In genomic region chrX:139158256-139158655, GRCh38 we compare ENCODE assay signal across 19 cellular contexts.
"Had no signal": no experiment of that assay in that cellular context is flagged by ENCODE, and none has a peak within 500 bp of the region (broad histone marks: within the 10 kb centered on the region; RNA-seq: fewer than 3 reads in every experiment).

No MANE protein-coding gene starts in this region.

- ATAC-seq: activated CD8-positive, alpha-beta T cell treated with anti-CD3 and anti-CD28 coated beads for 36 hours; activated naive CD8-positive, alpha-beta T cell treated with anti-CD3 and anti-CD28 coated beads, Interleukin-2, amount 50 U/mL, for 24 hours; activated T-cell treated with anti-CD3 and anti-CD28 coated beads, Interleukin-2, amount 50 U/mL, for 72 hours; heart left ventricle; mucosa of descending colon; natural killer cell treated with Interleukin-12 subunit alpha and Interleukin-12 subunit beta and Interleukin-15 and Interleukin-18, amount 100 ng/mL, for 72 hours had no signal

- H3K27me3 Mint-ChIP-seq: activated CD8-positive, alpha-beta T cell treated with anti-CD3 and anti-CD28 coated beads for 36 hours; activated naive CD8-positive, alpha-beta T cell treated with anti-CD3 and anti-CD28 coated beads, Interleukin-2, amount 50 U/mL, for 24 hours; stimulated activated naive CD8-positive, alpha-beta T cell treated with anti-CD3 and anti-CD28 coated beads, Interleukin-15, Interleukin-2, amounts not matched to agents 100 ng/mL and 50 ng/mL, for 24 hours had no signal

- H3K36me3 Mint-ChIP-seq: natural killer cell treated with Interleukin-12 subunit alpha and Interleukin-12 subunit beta and Interleukin-15 and Interleukin-18, amount 100 ng/mL, for 72 hours had no signal

- H3K4me3 ChIP-seq: ascending aorta, cardiac muscle cell, heart left ventricle, mucosa of descending colon, psoas muscle, thoracic aorta, vagina had no signal

- H3K4me3 Mint-ChIP-seq: activated CD8-positive, alpha-beta T cell treated with anti-CD3 and anti-CD28 coated beads for 36 hours; activated naive CD8-positive, alpha-beta T cell treated with anti-CD3 and anti-CD28 coated beads, Interleukin-2, amount 50 U/mL, for 24 hours; activated T-cell treated with anti-CD3 and anti-CD28 coated beads, Interleukin-2, amount 50 U/mL, for 72 hours; natural killer cell treated with Interleukin-12 subunit alpha and Interleukin-12 subunit beta and Interleukin-15 and Interleukin-18, amount 100 ng/mL, for 72 hours; stimulated activated naive CD8-positive, alpha-beta T cell treated with anti-CD3 and anti-CD28 coated beads, Interleukin-15, Interleukin-2, amounts not matched to agents 100 ng/mL and 50 ng/mL, for 24 hours; T-helper 2 cell treated with Interferon-gamma antibody and Interleukin-4, amounts not matched to agents 5 μg/mL and 100 μg/mL, for 36 hours had no signal

- H3K27ac Mint-ChIP-seq: activated CD8-positive, alpha-beta T cell treated with anti-CD3 and anti-CD28 coated beads for 36 hours; activated naive CD8-positive, alpha-beta T cell treated with anti-CD3 and anti-CD28 coated beads, Interleukin-2, amount 50 U/mL, for 24 hours; activated T-cell treated with anti-CD3 and anti-CD28 coated beads, Interleukin-2, amount 50 U/mL, for 72 hours; natural killer cell treated with Interleukin-12 subunit alpha and Interleukin-12 subunit beta and Interleukin-15 and Interleukin-18, amount 100 ng/mL, for 72 hours; stimulated activated naive CD8-positive, alpha-beta T cell treated with anti-CD3 and anti-CD28 coated beads, Interleukin-15, Interleukin-2, amounts not matched to agents 100 ng/mL and 50 ng/mL, for 24 hours; T-helper 2 cell treated with Interferon-gamma antibody and Interleukin-4, amounts not matched to agents 5 μg/mL and 100 μg/mL, for 36 hours had no signal

- H3K36me3 ChIP-seq: ascending aorta, cardiac muscle cell, heart left ventricle, thoracic aorta, vagina had no signal

- H3K9me3 Mint-ChIP-seq: activated naive CD8-positive, alpha-beta T cell treated with anti-CD3 and anti-CD28 coated beads, Interleukin-2, amount 50 U/mL, for 24 hours; natural killer cell treated with Interleukin-12 subunit alpha and Interleukin-12 subunit beta and Interleukin-15 and Interleukin-18, amount 100 ng/mL, for 72 hours; stimulated activated naive CD8-positive, alpha-beta T cell treated with anti-CD3 and anti-CD28 coated beads, Interleukin-15, Interleukin-2, amounts not matched to agents 100 ng/mL and 50 ng/mL, for 24 hours; T-helper 2 cell treated with Interferon-gamma antibody and Interleukin-4, amounts not matched to agents 5 μg/mL and 100 μg/mL, for 36 hours had no signal

- H3K27ac ChIP-seq: ascending aorta, cardiac muscle cell, heart left ventricle, psoas muscle, thoracic aorta, vagina had no signal

- H3K9me3 ChIP-seq: ascending aorta, heart left ventricle, mucosa of descending colon, thoracic aorta, vagina had no signal

- H3K4me1 Mint-ChIP-seq: activated naive CD8-positive, alpha-beta T cell treated with anti-CD3 and anti-CD28 coated beads, Interleukin-2, amount 50 U/mL, for 24 hours had no signal

- H3K27me3 ChIP-seq: ascending aorta, cardiac muscle cell, vagina had no signal

- H3K4me1 ChIP-seq: ascending aorta, heart left ventricle, psoas muscle, vagina had no signal

- FAIRE-seq: colon, frontal cortex had no signal

- DNase-seq: activated CD4-positive, alpha-beta T cell treated with anti-CD3 and anti-CD28 coated beads for 1 hour; activated CD8-positive, alpha-beta memory T cell treated with anti-CD3 and anti-CD28 coated beads, Interleukin-2, amount 50 U/mL, for 4 hours; activated CD8-positive, alpha-beta T cell treated with anti-CD3 and anti-CD28 coated beads for 36 hours; activated naive CD8-positive, alpha-beta T cell treated with anti-CD3 and anti-CD28 coated beads, Interleukin-2, amount 50 U/mL, for 24 hours; activated T-cell treated with anti-CD3 and anti-CD28 coated beads, Interleukin-2, amount 50 U/mL, for 72 hours; heart left ventricle; psoas muscle; stimulated activated CD4-positive, alpha-beta T cell treated with anti-CD3 and anti-CD28 coated beads, Interleukin-4, amount 100 ng/mL, for 1 hour; SW 1271 had no signal
